In the genomic region with DNA sequence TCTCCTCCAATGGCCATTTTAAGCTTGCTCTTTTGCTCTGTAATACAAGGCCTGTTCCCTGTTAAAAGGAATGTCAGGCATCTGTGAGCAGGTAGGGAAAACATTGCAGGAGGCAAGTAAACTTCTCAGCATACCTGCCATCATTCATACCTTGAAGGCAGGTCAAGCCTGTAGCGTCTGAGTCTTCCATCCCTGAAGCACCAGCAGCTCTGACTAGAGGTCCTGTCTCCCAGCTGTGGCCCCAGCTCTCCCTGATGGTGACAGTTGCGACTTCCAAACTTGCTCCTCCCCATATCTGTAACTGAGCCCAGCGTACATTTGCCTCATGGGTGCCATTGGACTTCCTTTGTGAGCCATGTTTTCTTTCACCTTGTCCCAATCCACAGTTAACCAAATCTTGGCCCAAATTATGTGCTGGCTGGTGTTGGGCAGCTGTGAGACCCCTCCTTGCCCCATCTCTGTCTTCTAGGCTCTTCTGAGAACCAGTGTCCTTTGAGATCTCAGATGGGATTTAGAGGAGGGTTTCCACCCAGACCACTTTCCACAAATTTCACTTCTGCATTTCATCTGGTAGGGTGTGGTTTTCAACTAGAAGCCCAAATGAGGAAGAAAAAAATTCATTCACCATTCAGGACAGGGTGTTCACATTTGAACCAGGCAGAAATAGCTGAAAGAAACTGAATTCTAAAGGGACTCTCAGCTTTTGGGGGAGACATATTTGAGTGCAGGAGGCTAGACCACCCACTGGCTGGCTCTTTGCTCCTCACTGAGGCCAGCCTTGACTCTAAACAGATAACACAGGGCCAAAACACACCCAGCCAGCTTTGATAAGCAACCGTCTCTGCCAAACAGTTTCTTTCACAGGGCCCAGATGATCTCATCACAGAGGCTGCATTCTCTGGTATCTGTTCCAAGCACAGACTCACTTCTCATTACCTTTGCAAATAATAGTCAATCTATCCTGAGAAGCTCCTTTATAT, we compare ENCODE assay signal across 12 cellular contexts. TPM values are rescaled to one million over a fixed set of nuclear protein-coding genes. Genes with fewer than 3 reads are reported as not detected.
DNase-seq lines count a peak whose midpoint lies in the region; ATAC-seq lines count a peak whose summit lies in the region.
"Had no signal": no experiment of that assay in that cellular context is flagged by ENCODE, and none has a peak within 500 bp of the region (broad histone marks: within the 10 kb centered on the region; RNA-seq: fewer than 3 reads in every experiment).

No MANE protein-coding gene starts in this region.

- DNase-seq in NCI-H2029 (lab: John Stamatoyannopoulos, UW) (peak; percentile 78), NCI-H2029 treated with DMSO at 0.1 percent for 48 hours (lab: John Stamatoyannopoulos, UW) (no peak), NAMALWA (ENCODE audit: low spot score) (peak; percentile 59)
- DNase-seq in activated CD4-positive, alpha-beta T cell treated with anti-CD3 and anti-CD28 coated beads, Interleukin-2, amount 10 ng/mL, durations not matched to agents 24 days and 14 days: no peak

- H3K27me3 Mint-ChIP-seq in dendritic cell treated with granulocyte-macrophage colony-stimulating factor and Interleukin-4, amounts not matched to agents 40 ng/mL and 50 ng/mL, for 4 days: peaks cover 4% of the 10 kb centered on the region
- peaks cover 16% of the 10 kb centered on the region for H3K27me3 Mint-ChIP-seq in activated CD4-positive, alpha-beta T cell treated with anti-CD3 and anti-CD28 coated beads, Interleukin-2, amount 10 ng/mL, durations not matched to agents 24 days and 14 days

- H3K9me3 Mint-ChIP-seq in dendritic cell treated with granulocyte-macrophage colony-stimulating factor and Interleukin-4, amounts not matched to agents 40 ng/mL and 50 ng/mL, for 4 days: no peaks in the 10 kb centered on the region
- H3K9me3 Mint-ChIP-seq in activated CD4-positive, alpha-beta T cell treated with anti-CD3 and anti-CD28 coated beads, Interleukin-2, amount 10 ng/mL, durations not matched to agents 24 days and 14 days: no peaks in the 10 kb centered on the region
- H3K9me3 Mint-ChIP-seq: activated naive CD4-positive, alpha-beta T cell treated with anti-CD3 and anti-CD28 coated beads, Interleukin-2, amount 50 U/mL, for 72 hours had no signal

- peak overlapping the region; percentile 86 for H3K27ac Mint-ChIP-seq in dendritic cell treated with granulocyte-macrophage colony-stimulating factor and Interleukin-4, amounts not matched to agents 40 ng/mL and 50 ng/mL, for 4 days
- no peak overlapping the region for H3K27ac Mint-ChIP-seq in activated CD4-positive, alpha-beta T cell treated with anti-CD3 and anti-CD28 coated beads, Interleukin-2, amount 10 ng/mL, durations not matched to agents 24 days and 14 days
- H3K27ac Mint-ChIP-seq: activated naive CD4-positive, alpha-beta T cell treated with anti-CD3 and anti-CD28 coated beads, Interleukin-2, amount 50 U/mL, for 72 hours had no signal

- no peaks in the 10 kb centered on the region for H3K36me3 Mint-ChIP-seq in dendritic cell treated with granulocyte-macrophage colony-stimulating factor and Interleukin-4, amounts not matched to agents 40 ng/mL and 50 ng/mL, for 4 days (ENCODE audit: low read depth)
- no peaks in the 10 kb centered on the region for H3K36me3 Mint-ChIP-seq in activated CD4-positive, alpha-beta T cell treated with anti-CD3 and anti-CD28 coated beads, Interleukin-2, amount 10 ng/mL, durations not matched to agents 24 days and 14 days (ENCODE audit: low read depth)
- H3K36me3 Mint-ChIP-seq: activated naive CD4-positive, alpha-beta T cell treated with anti-CD3 and anti-CD28 coated beads, Interleukin-2, amount 50 U/mL, for 72 hours had no signal

- ATAC-seq in GM19324 (IDR thresholded peaks at IDR 0.05; ENCODE audit: low FRiP score, unreplicated experiment) (no peak), GM18858 (IDR thresholded peaks at IDR 0.05; ENCODE audit: unreplicated experiment) (no peak)
- ATAC-seq: activated naive CD4-positive, alpha-beta T cell treated with anti-CD3 and anti-CD28 coated beads, Interleukin-2, amount 50 U/mL, for 72 hours had no signal

- H3K4me3 Mint-ChIP-seq in dendritic cell treated with granulocyte-macrophage colony-stimulating factor and Interleukin-4, amounts not matched to agents 40 ng/mL and 50 ng/mL, for 4 days: peak overlapping the region; percentile 72
- H3K4me3 Mint-ChIP-seq in activated CD4-positive, alpha-beta T cell treated with anti-CD3 and anti-CD28 coated beads, Interleukin-2, amount 10 ng/mL, durations not matched to agents 24 days and 14 days: no peak overlapping the region

- H3K4me1 Mint-ChIP-seq in dendritic cell treated with granulocyte-macrophage colony-stimulating factor and Interleukin-4, amounts not matched to agents 40 ng/mL and 50 ng/mL, for 4 days (ENCODE audit: low read depth): peaks cover 20% of the 10 kb centered on the region
- no peaks in the 10 kb centered on the region for H3K4me1 Mint-ChIP-seq in activated CD4-positive, alpha-beta T cell treated with anti-CD3 and anti-CD28 coated beads, Interleukin-2, amount 10 ng/mL, durations not matched to agents 24 days and 14 days

- peak overlapping the region; percentile 7 for H3K27ac ChIP-seq in temporal lobe (ENCODE audit: low read depth, low read length)
- H3K27ac ChIP-seq: 22Rv1, SK-N-MC, thoracic aorta had no signal

- intact Hi-C loops in dendritic cell treated with granulocyte-macrophage colony-stimulating factor and Interleukin-4, amounts not matched to agents 40 ng/mL and 50 ng/mL, for 4 days (cut with micrococcal nuclease): loop anchor here (1.0 to 5.0 kb wide), 2 partner anchors 52 to 431 kb away; no protein-coding TSS in a partner anchor
- intact Hi-C loops in activated CD4-positive, alpha-beta T cell treated with anti-CD3 and anti-CD28 coated beads, Interleukin-2, amount 10 ng/mL, durations not matched to agents 24 days and 14 days (cut with micrococcal nuclease): no loop called here

RNA-seq across cellular contexts. Expression of gene EPCAM, which starts 32.6 kb away (rescaled TPM):
- total RNA-seq in temporal lobe: 14.0 TPM
- not detected in 2 replicates for total RNA-seq in activated CD4-positive, alpha-beta T cell treated with anti-CD3 and anti-CD28 coated beads, Interleukin-2, amount 10 ng/mL, durations not matched to agents 24 days and 14 days

Comparison
In these comparisons a context has a peak if more than half of its experiments do, and no peak if none do; other contexts are left out.
1. DNase-seq: peak in NCI-H2029 (single experiment) and NAMALWA (single experiment); none in NCI-H2029 treated with DMSO at 0.1 percent for 48 hours (single experiment) and activated CD4-positive, alpha-beta T cell treated with anti-CD3 and anti-CD28 coated beads, Interleukin-2, amount 10 ng/mL, durations not matched to agents 24 days and 14 days (single experiment).
2. RNA of gene EPCAM, which starts 32.6 kb away (total RNA-seq): 14.0 TPM in temporal lobe (single experiment); not detected in activated CD4-positive, alpha-beta T cell treated with anti-CD3 and anti-CD28 coated beads, Interleukin-2, amount 10 ng/mL, durations not matched to agents 24 days and 14 days; every median in the first group is over 10 times any median in the second.